Comparison of ENCODE assay signal across 32 cellular contexts in genomic region chr18:53193870-53194269, GRCh38.
"Had no signal": no experiment of that assay in that cellular context is flagged by ENCODE, and none has a peak within 500 bp of the region (broad histone marks: within the 10 kb centered on the region; RNA-seq: fewer than 3 reads in every experiment).

No MANE protein-coding gene starts in this region.

- DNase-seq: Karpas-422; KBM-7; MM.1S; MV-4-11; NCI-H1092; NCI-H1105; NCI-H1417 treated with DMSO at 0.1 percent for 48 hours; NCI-H1436 treated with DMSO at 0.1 percent for 48 hours; NCI-H1694 treated with DMSO at 0.1 percent for 48 hours; NCI-H187 treated with DMSO at 0.1 percent for 48 hours; NCI-H2029; NCI-H2081; NCI-H2171 treated with DMSO at 0.1 percent for 48 hours; NCI-H2227 treated with DMSO at 0.1 percent for 48 hours; NCI-H345; NCI-H446; NCI-H510A treated with DMSO at 0.1 percent for 48 hours; NCI-H524 treated with DMSO at 0.1 percent for 48 hours; NCI-H526 treated with DMSO at 0.1 percent for 48 hours; NCI-H774; NK-92 treated with Interleukin-12 subunit alpha and Interleukin-12 subunit beta, amount 100 ng/mL, for 24 hours; PC-9; SHP77; SIG-M5; SJCRH30; T-cell had no signal

- H3K27me3 ChIP-seq: SJCRH30 had no signal

- H3K4me2 ChIP-seq: KMS-11, PC-9 had no signal

- H3K4me3 ChIP-seq: PC-9, SJCRH30, SK-N-MC had no signal

- H3K9me3 ChIP-seq: SJCRH30 had no signal

- H3K27ac ChIP-seq: KMS-11, PC-9, RWPE1, SJCRH30, SK-N-MC had no signal

- ATAC-seq: Panc1, Right ventricle myocardium inferior, SK-N-SH treated with all-trans-retinoic acid at 6 μM for 48 hours, T-cell had no signal

- H3K4me1 ChIP-seq: SJCRH30 had no signal

- H3K36me3 ChIP-seq: SJCRH30 had no signal

- H3K9ac ChIP-seq: KMS-11 had no signal

- H2AFZ ChIP-seq: PC-9 had no signal
